Comparison of ENCODE assay signal across 8 cellular contexts in genomic region chr20:36606171-36607116, GRCh38. TPM values are rescaled to one million over a fixed set of nuclear protein-coding genes. Genes with fewer than 3 reads are reported as not detected.
DNase-seq lines count a peak whose midpoint lies in the region; ATAC-seq and TF ChIP-seq lines count a peak whose summit lies in the region.

No MANE protein-coding gene starts in this region.

- DNase-seq in cardiac muscle cell (ENCODE audit: low read depth in 1 of 2, low spot score in 1 of 2) (peak in 1 of 2 donors; percentile 46), left cardiac atrium (no peak), RWPE2 (ENCODE audit: low spot score) (no peak)
- peak in 2 of 10 donors; percentile 9 to 24 for DNase-seq in naive thymus-derived CD8-positive, alpha-beta T cell
- no peak for DNase-seq in activated CD8-positive, alpha-beta memory T cell treated with anti-CD3 and anti-CD28 coated beads, Interleukin-2, amount 50 U/mL, for 48 hours

- peaks cover 0 to 37% (median 5%) of the 10 kb centered on the region in 3 donors for H3K36me3 Mint-ChIP-seq in naive thymus-derived CD8-positive, alpha-beta T cell

- ATAC-seq in left cardiac atrium = no peak
- no peak for ATAC-seq in RWPE2 (ENCODE audit: low read depth)
- no peak for ATAC-seq in naive thymus-derived CD8-positive, alpha-beta T cell
- no peak for ATAC-seq in HG02588 (IDR thresholded peaks at IDR 0.05; ENCODE audit: unreplicated experiment)
- ATAC-seq in GM19324 (IDR thresholded peaks at IDR 0.05; ENCODE audit: low FRiP score, unreplicated experiment) = no peak

- H3K27me3 Mint-ChIP-seq in naive thymus-derived CD8-positive, alpha-beta T cell = no peaks in the 10 kb centered on the region

- TF ChIP-seq CTCF in cardiac muscle cell (IDR thresholded peaks at IDR 0.05; ENCODE audit: low read depth, low read length) (no peak), RWPE2 (IDR thresholded peaks at IDR 0.05; ENCODE audit: poor library complexity, severe bottlenecking) (no peak)

- POLR2A ChIA-PET in naive thymus-derived CD8-positive, alpha-beta T cell (lab: Charles Lee) = interaction anchor here (0.5 to 25.2 kb wide), 22 partner anchors 11 to 437 kb away, joined by 3 to 448 read pairs (median 4); partner anchors contain the start of genes DSN1, NDRG3, SLA2 and TGIF2

- peaks cover 5% of the 10 kb centered on the region for H3K4me1 ChIP-seq in cardiac muscle cell (ENCODE audit: low read depth)
- peaks cover 14% of the 10 kb centered on the region for H3K4me1 ChIP-seq in RWPE2 (ENCODE audit: insufficient read depth, poor library complexity, severe bottlenecking)
- H3K4me1 ChIP-seq in ectodermal cell (ENCODE audit: control insufficient read depth, insufficient read depth, low read length) = peaks cover 6% of the 10 kb centered on the region

- H3K27me3 ChIP-seq in cardiac muscle cell (no peaks in the 10 kb centered on the region), RWPE2 (ENCODE audit: insufficient read depth, poor library complexity, severe bottlenecking) (no peaks in the 10 kb centered on the region), ectodermal cell (ENCODE audit: control insufficient read depth, insufficient read depth, low read length, poor library complexity, severe bottlenecking) (no peaks in the 10 kb centered on the region)

- peak overlapping the region; percentile 92 to 98 (median 96) for H3K4me3 Mint-ChIP-seq in naive thymus-derived CD8-positive, alpha-beta T cell

- peak overlapping the region; percentile 92 to 99 (median 96) for H3K27ac Mint-ChIP-seq in naive thymus-derived CD8-positive, alpha-beta T cell

- intact Hi-C loops in left cardiac atrium (cut with DNase I) = no loop called here

- peaks cover 17% of the 10 kb centered on the region for H3K36me3 ChIP-seq in cardiac muscle cell
- peaks cover 42% of the 10 kb centered on the region for H3K36me3 ChIP-seq in RWPE2 (ENCODE audit: low read depth)
- peaks cover 32% of the 10 kb centered on the region for H3K36me3 ChIP-seq in ectodermal cell (ENCODE audit: control insufficient read depth, insufficient read depth, low read length)

- H3K4me1 Mint-ChIP-seq in naive thymus-derived CD8-positive, alpha-beta T cell = peaks cover 15 to 44% (median 27%) of the 10 kb centered on the region in 4 donors

- H3K9me3 ChIP-seq in cardiac muscle cell (ENCODE audit: low read depth) (no peaks in the 10 kb centered on the region), RWPE2 (ENCODE audit: severe bottlenecking) (no peaks in the 10 kb centered on the region), ectodermal cell (ENCODE audit: control insufficient read depth, low read length) (no peaks in the 10 kb centered on the region)

- WGBS in ectodermal cell, 2 experiments = 5% methylated on average over 29 of the region's 29 CpGs

- H3K27ac ChIP-seq in cardiac muscle cell (peak overlapping the region; percentile 87), RWPE2 (ENCODE audit: poor library complexity, severe bottlenecking) (peak overlapping the region; percentile 51), ectodermal cell (ENCODE audit: insufficient read depth, low read depth, low read length, poor library complexity, severe bottlenecking) (peak overlapping the region; percentile 27)

- H3K4me3 ChIP-seq in cardiac muscle cell = peak overlapping the region; percentile 86
- H3K4me3 ChIP-seq in RWPE2 (ENCODE audit: severe bottlenecking) = peak overlapping the region; percentile 69
- peak overlapping the region; percentile 90 for H3K4me3 ChIP-seq in ectodermal cell (ENCODE audit: insufficient read depth, low read depth, low read length)

- no peaks in the 10 kb centered on the region for H3K9me3 Mint-ChIP-seq in naive thymus-derived CD8-positive, alpha-beta T cell

RNA-seq across cellular contexts. Expression of gene RAB5IF, which starts 0.9 kb away (rescaled TPM):
- total RNA-seq in cardiac muscle cell = 88.0 and 123 TPM in 2 replicates
- 114 and 162 TPM in 2 replicates for polyA plus RNA-seq in cardiac muscle cell
- total RNA-seq in left cardiac atrium = 10 to 100 TPM; 61.6 to 64.2 TPM
- 78.7 TPM for polyA plus RNA-seq in ectodermal cell (2013, experiment 1 of 4)
- polyA plus RNA-seq in ectodermal cell (2013, experiment 2 of 4) = 85.4 TPM
- 78.2 TPM for polyA plus RNA-seq in ectodermal cell (2013, experiment 3 of 4)
- polyA plus RNA-seq in ectodermal cell (2013, experiment 4 of 4) = 86.2 TPM
- 10 to 100 TPM; 58.1 to 59.7 TPM for total RNA-seq in naive thymus-derived CD8-positive, alpha-beta T cell
- polyA plus RNA-seq in naive thymus-derived CD8-positive, alpha-beta T cell = 100 to 1,000 TPM; 113 to 141 (median 138) TPM

RNA-seq across cellular contexts. Expression of gene TGIF2, which starts 33.0 kb away (rescaled TPM):
- total RNA-seq in cardiac muscle cell (52.8 and 59.4 TPM in 2 replicates), left cardiac atrium (1 to 10 TPM; 6.4 to 8.8 TPM)
- 69.5 and 90.6 TPM in 2 replicates for polyA plus RNA-seq in cardiac muscle cell
- polyA plus RNA-seq in ectodermal cell (2013, experiment 1 of 4) = 49.4 TPM
- 59.7 TPM for polyA plus RNA-seq in ectodermal cell (2013, experiment 2 of 4)
- polyA plus RNA-seq in ectodermal cell (2013, experiment 3 of 4) = 34.4 TPM
- polyA plus RNA-seq in ectodermal cell (2013, experiment 4 of 4) = 36.2 TPM
- 10 to 100 TPM; 37.8 to 38.4 TPM for total RNA-seq in naive thymus-derived CD8-positive, alpha-beta T cell
- 10 to 100 TPM; 25.7 to 36.8 (median 30.8) TPM for polyA plus RNA-seq in naive thymus-derived CD8-positive, alpha-beta T cell

RNA-seq across cellular contexts. Expression of gene SLA2, which starts 39.6 kb away (rescaled TPM):
- 0.11 and 0.21 TPM in 2 replicates for total RNA-seq in cardiac muscle cell
- polyA plus RNA-seq in cardiac muscle cell = not detected in 2 replicates
- under 1 TPM; 0.37 to 0.56 TPM for total RNA-seq in left cardiac atrium
- not detected for polyA plus RNA-seq in ectodermal cell (2013, experiment 1 of 4)
- polyA plus RNA-seq in ectodermal cell (2013, experiment 2 of 4) = 0.14 TPM
- polyA plus RNA-seq in ectodermal cell (2013, experiment 3 of 4) = not detected
- polyA plus RNA-seq in ectodermal cell (2013, experiment 4 of 4) = 0.20 TPM
- total RNA-seq in naive thymus-derived CD8-positive, alpha-beta T cell = 10 to 100 TPM; 34.3 to 34.4 TPM
- 10 to 100 TPM; 18.9 to 22.2 (median 19.1) TPM for polyA plus RNA-seq in naive thymus-derived CD8-positive, alpha-beta T cell

Comparison
In these comparisons a context has a peak if more than half of its experiments do, and no peak if none do; other contexts are left out.
1. H3K27ac ChIP-seq: peak in every context shown above with its lines; median percentile 87 in cardiac muscle cell; 51 in RWPE2; 27 in ectodermal cell.
2. RNA of gene SLA2, which starts 39.6 kb away (total RNA-seq): 34.3 to 34.4 TPM in naive thymus-derived CD8-positive, alpha-beta T cell; 0.37 to 0.56 TPM in left cardiac atrium and 0.11 to 0.21 TPM in cardiac muscle cell; every median in the first group is over 10 times any median in the second.
3. Peak in every context shown above with its lines, with median percentiles within 50 percentile points of each other: H3K4me3 ChIP-seq.